28 cellular contexts compared by ENCODE assay signal in the genomic region with DNA sequence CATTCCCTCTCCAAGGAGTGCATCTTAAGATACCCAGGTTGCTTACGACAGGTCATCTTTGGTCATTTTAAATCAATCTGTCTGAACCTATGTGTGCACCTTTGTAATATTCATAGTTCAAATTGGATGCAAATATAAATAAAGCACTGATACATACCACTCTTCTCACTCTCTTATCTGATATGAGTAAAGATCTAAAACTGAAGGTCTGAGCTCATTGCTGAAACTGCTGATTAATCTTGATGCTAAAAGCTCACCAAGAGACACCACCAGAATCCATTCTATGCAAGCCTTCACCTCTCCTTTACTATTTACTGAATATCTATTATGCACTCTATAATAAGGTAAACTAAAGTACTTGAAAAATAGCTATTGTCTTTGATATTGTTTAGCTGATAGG. TPM values are rescaled to one million over a fixed set of nuclear protein-coding genes. Genes with fewer than 3 reads are reported as not detected.
DNase-seq lines count a peak whose midpoint lies in the region; ATAC-seq and TF ChIP-seq lines count a peak whose summit lies in the region.
"Had no signal": no experiment of that assay in that cellular context is flagged by ENCODE, and none has a peak within 500 bp of the region (broad histone marks: within the 10 kb centered on the region; RNA-seq: fewer than 3 reads in every experiment).

No MANE protein-coding gene starts in this region.

- CTCF ChIA-PET in activated CD4-positive, alpha-beta T cell treated with anti-CD3 and anti-CD28 coated beads for 36 hours (lab: Charles Lee): interaction anchor here (0.7 kb wide), 1 partner anchor 20 kb away, joined by 3 read pairs; no protein-coding TSS in a partner anchor
- CTCF ChIA-PET in HEK293 (lab: Yijun Ruan, JAX): no interaction called here
- CTCF ChIA-PET in naive thymus-derived CD4-positive, alpha-beta T cell (lab: Charles Lee): no interaction called here

- H3K9me3 Mint-ChIP-seq in activated CD4-positive, alpha-beta T cell treated with anti-CD3 and anti-CD28 coated beads for 36 hours (ENCODE audit: low read depth): no peaks in the 10 kb centered on the region
- H3K9me3 Mint-ChIP-seq in activated CD4-positive, alpha-beta T cell treated with anti-CD3 and anti-CD28 coated beads, Interleukin-2, amount 10 ng/mL, durations not matched to agents 24 days and 14 days: peaks cover 5% of the 10 kb centered on the region
- peaks cover 0 to 2% (median 0%) of the 10 kb centered on the region in 11 donors for H3K9me3 Mint-ChIP-seq in naive thymus-derived CD4-positive, alpha-beta T cell
- H3K9me3 Mint-ChIP-seq: activated naive CD4-positive, alpha-beta T cell treated with anti-CD3 and anti-CD28 coated beads, Interleukin-2, amount 50 U/mL, for 72 hours; activated T-helper 2 cell treated with anti-CD3 and anti-CD28 coated beads, Interferon-gamma antibody, Interleukin-2, Interleukin-4, amounts not matched to agents 10 μg/mL and 5 μg/mL and 100 μg/mL, durations not matched to agents 14 hours and 24 hours and 36 hours; type B pancreatic cell had no signal

- H3K36me3 ChIP-seq in HEK293 (ENCODE audit: control insufficient read depth in 2 of 2, insufficient read depth in 1 of 2, low read length in 2 of 2): no peaks in the 10 kb centered on the region
- no peaks in the 10 kb centered on the region for H3K36me3 ChIP-seq in naive thymus-derived CD4-positive, alpha-beta T cell (ENCODE audit: control insufficient read depth in 2 of 3, insufficient read depth in 3 of 3, low read length in 3 of 3)
- H3K36me3 ChIP-seq: BE2C, colonic mucosa, heart right ventricle, neutrophil had no signal

- peak; percentile 42 for ATAC-seq in activated CD4-positive, alpha-beta T cell treated with anti-CD3 and anti-CD28 coated beads for 36 hours
- ATAC-seq in HG03469 (IDR thresholded peaks at IDR 0.05; ENCODE audit: unreplicated experiment): peak; percentile 59
- ATAC-seq in naive thymus-derived CD4-positive, alpha-beta T cell: no peak
- ATAC-seq: heart right ventricle, left cardiac atrium, psoas muscle had no signal

- intact Hi-C loops in activated CD4-positive, alpha-beta T cell treated with anti-CD3 and anti-CD28 coated beads for 36 hours (cut with DNase I, micrococcal nuclease): no loop called here
- intact Hi-C loops in activated CD4-positive, alpha-beta T cell treated with anti-CD3 and anti-CD28 coated beads, Interleukin-2, amount 10 ng/mL, durations not matched to agents 24 days and 14 days (cut with micrococcal nuclease): no loop called here
- intact Hi-C loops in naive thymus-derived CD4-positive, alpha-beta T cell (cut with micrococcal nuclease): no loop called here

- no peak overlapping the region for H3K4me3 ChIP-seq in HEK293 (ENCODE audit: low read depth, low read length)
- H3K4me3 ChIP-seq in naive thymus-derived CD4-positive, alpha-beta T cell (ENCODE audit: low read length): no peak overlapping the region
- H3K4me3 ChIP-seq: colonic mucosa, heart right ventricle, psoas muscle had no signal

- no peak overlapping the region for H3K4me3 Mint-ChIP-seq in activated CD4-positive, alpha-beta T cell treated with anti-CD3 and anti-CD28 coated beads for 36 hours
- H3K4me3 Mint-ChIP-seq in activated CD4-positive, alpha-beta T cell treated with anti-CD3 and anti-CD28 coated beads, Interleukin-2, amount 10 ng/mL, durations not matched to agents 24 days and 14 days: no peak overlapping the region
- no peak overlapping the region for H3K4me3 Mint-ChIP-seq in naive thymus-derived CD4-positive, alpha-beta T cell
- H3K4me3 Mint-ChIP-seq: type B pancreatic cell had no signal

- TF ChIP-seq CTCF in HEK293 (tag by site-specific recombination; IDR thresholded peaks at IDR 0.05): no peak

- no peaks in the 10 kb centered on the region for H3K27me3 Mint-ChIP-seq in activated CD4-positive, alpha-beta T cell treated with anti-CD3 and anti-CD28 coated beads for 36 hours
- no peaks in the 10 kb centered on the region for H3K27me3 Mint-ChIP-seq in activated CD4-positive, alpha-beta T cell treated with anti-CD3 and anti-CD28 coated beads, Interleukin-2, amount 10 ng/mL, durations not matched to agents 24 days and 14 days
- H3K27me3 Mint-ChIP-seq in naive thymus-derived CD4-positive, alpha-beta T cell: peaks cover 0 to 2% (median 0%) of the 10 kb centered on the region in 5 donors
- H3K27me3 Mint-ChIP-seq: type B pancreatic cell had no signal

- no peak overlapping the region for H3K27ac Mint-ChIP-seq in activated CD4-positive, alpha-beta T cell treated with anti-CD3 and anti-CD28 coated beads for 36 hours
- no peak overlapping the region for H3K27ac Mint-ChIP-seq in activated CD4-positive, alpha-beta T cell treated with anti-CD3 and anti-CD28 coated beads, Interleukin-2, amount 10 ng/mL, durations not matched to agents 24 days and 14 days
- H3K27ac Mint-ChIP-seq in naive thymus-derived CD4-positive, alpha-beta T cell: no peak overlapping the region
- H3K27ac Mint-ChIP-seq: activated naive CD4-positive, alpha-beta T cell treated with anti-CD3 and anti-CD28 coated beads, Interleukin-2, amount 50 U/mL, for 72 hours; activated T-helper 2 cell treated with anti-CD3 and anti-CD28 coated beads, Interferon-gamma antibody, Interleukin-2, Interleukin-4, amounts not matched to agents 10 μg/mL and 5 μg/mL and 100 μg/mL, durations not matched to agents 14 hours and 24 hours and 36 hours; type B pancreatic cell had no signal

- no peak overlapping the region for H3K27ac ChIP-seq in HEK293 (ENCODE audit: extremely low read depth, low read depth, low read length)
- H3K27ac ChIP-seq in naive thymus-derived CD4-positive, alpha-beta T cell (ENCODE audit: low read depth, low read length): no peak overlapping the region
- H3K27ac ChIP-seq: colonic mucosa, heart right ventricle, neutrophil, psoas muscle had no signal

- H3K4me1 ChIP-seq in HEK293 (ENCODE audit: control insufficient read depth, insufficient read depth, low read length): 0 out of 2 replicates have a peak, but pooled peaks cover 2% of the 10 kb centered on the region
- no peaks in the 10 kb centered on the region for H3K4me1 ChIP-seq in naive thymus-derived CD4-positive, alpha-beta T cell (ENCODE audit: control insufficient read depth in 2 of 2, insufficient read depth in 2 of 2, low read length in 2 of 2)
- H3K4me1 ChIP-seq: BE2C, colonic mucosa, psoas muscle had no signal

- POLR2A ChIA-PET in activated CD4-positive, alpha-beta T cell treated with anti-CD3 and anti-CD28 coated beads for 36 hours (lab: Charles Lee): no interaction called here
- POLR2A ChIA-PET in HEK293 (lab: Yijun Ruan, JAX): no interaction called here
- POLR2A ChIA-PET in naive thymus-derived CD4-positive, alpha-beta T cell (lab: Charles Lee): no interaction called here

- no peaks in the 10 kb centered on the region for H3K36me3 Mint-ChIP-seq in activated CD4-positive, alpha-beta T cell treated with anti-CD3 and anti-CD28 coated beads for 36 hours (ENCODE audit: low read depth)
- H3K36me3 Mint-ChIP-seq in activated CD4-positive, alpha-beta T cell treated with anti-CD3 and anti-CD28 coated beads, Interleukin-2, amount 10 ng/mL, durations not matched to agents 24 days and 14 days (ENCODE audit: low read depth): no peaks in the 10 kb centered on the region
- H3K36me3 Mint-ChIP-seq in naive thymus-derived CD4-positive, alpha-beta T cell: peaks cover 0 to 11% (median 0%) of the 10 kb centered on the region in 5 donors
- H3K36me3 Mint-ChIP-seq: activated naive CD4-positive, alpha-beta T cell treated with anti-CD3 and anti-CD28 coated beads, Interleukin-2, amount 50 U/mL, for 72 hours; type B pancreatic cell had no signal

- no peaks in the 10 kb centered on the region for H3K9me3 ChIP-seq in HEK293 (ENCODE audit: control insufficient read depth, insufficient read depth, low read depth, low read length)
- H3K9me3 ChIP-seq in naive thymus-derived CD4-positive, alpha-beta T cell (ENCODE audit: control insufficient read depth in 2 of 3, low read length in 3 of 3): no peaks in the 10 kb centered on the region
- H3K9me3 ChIP-seq: BE2C, Caco-2, colonic mucosa, heart right ventricle, neutrophil, psoas muscle had no signal

- no peak for DNase-seq in activated CD4-positive, alpha-beta T cell treated with anti-CD3 and anti-CD28 coated beads for 36 hours
- DNase-seq in activated CD4-positive, alpha-beta T cell treated with anti-CD3 and anti-CD28 coated beads, Interleukin-2, amount 10 ng/mL, durations not matched to agents 24 days and 14 days: no peak
- no peak for DNase-seq in naive thymus-derived CD4-positive, alpha-beta T cell
- DNase-seq in mucosa of gallbladder (ENCODE audit: low spot score) (no peak), middle frontal gyrus (ENCODE audit: extremely low spot score, low spot score) (no peak), DMS114 treated with DMSO at 0.1 percent for 48 hours (lab: John Stamatoyannopoulos, UW; ENCODE audit: unreplicated experiment) (no peak)
- DNase-seq: anterior cingulate cortex; BE2C; Caco-2; colonic mucosa; DND-41; effector memory CD4-positive, alpha-beta T cell; erythroblast; heart right ventricle; left cardiac atrium; NCI-H1105; NCI-H2029; psoas muscle; RPMI8226 had no signal

- H3K27me3 ChIP-seq in naive thymus-derived CD4-positive, alpha-beta T cell (ENCODE audit: control insufficient read depth in 2 of 2, insufficient read depth in 2 of 2, low read length in 2 of 2): no peaks in the 10 kb centered on the region
- H3K27me3 ChIP-seq: BE2C, colonic mucosa, heart right ventricle, neutrophil had no signal

- H3K4me1 Mint-ChIP-seq in activated CD4-positive, alpha-beta T cell treated with anti-CD3 and anti-CD28 coated beads for 36 hours: peaks cover 6% of the 10 kb centered on the region
- peaks cover 4% of the 10 kb centered on the region for H3K4me1 Mint-ChIP-seq in activated CD4-positive, alpha-beta T cell treated with anti-CD3 and anti-CD28 coated beads, Interleukin-2, amount 10 ng/mL, durations not matched to agents 24 days and 14 days
- peaks cover 0 to 4% (median 0%) of the 10 kb centered on the region in 7 donors for H3K4me1 Mint-ChIP-seq in naive thymus-derived CD4-positive, alpha-beta T cell

TF ChIP-seq in HEK293, 187 proteins besides CTCF, POLR2A, EP300 and RAD21:
- TF ChIP-seq ZNF626 (tag by site-specific recombination; IDR thresholded peaks at IDR 0.05) (no peak), TRIM28 (IDR thresholded peaks at IDR 0.05; ENCODE audit: borderline replicate concordance, low read length) (0 out of 2 replicates have a peak, but pooled peaks have one; percentile 1), ZNF112 (tag by site-specific recombination; IDR thresholded peaks at IDR 0.05) (no peak)

RNA-seq across cellular contexts. Expression of gene HSD17B13, which starts 16.6 kb away (rescaled TPM):
- not detected for total RNA-seq in activated CD4-positive, alpha-beta T cell treated with anti-CD3 and anti-CD28 coated beads for 36 hours
- total RNA-seq in activated CD4-positive, alpha-beta T cell treated with anti-CD3 and anti-CD28 coated beads, Interleukin-2, amount 10 ng/mL, durations not matched to agents 24 days and 14 days: 0.19 TPM in 2 replicates
- total RNA-seq in naive thymus-derived CD4-positive, alpha-beta T cell: under 1 TPM; 0.19 to 0.89 (median 0.37) TPM
- polyA plus RNA-seq in naive thymus-derived CD4-positive, alpha-beta T cell: under 1 TPM in 1 of 2 donors, not detected in 1; 0.09 TPM
- 0.95 TPM for total RNA-seq in mucosa of gallbladder
- total RNA-seq: A172, fibroblast of villous mesenchyme, SK-MEL-5 had no signal
